In the genomic region with DNA sequence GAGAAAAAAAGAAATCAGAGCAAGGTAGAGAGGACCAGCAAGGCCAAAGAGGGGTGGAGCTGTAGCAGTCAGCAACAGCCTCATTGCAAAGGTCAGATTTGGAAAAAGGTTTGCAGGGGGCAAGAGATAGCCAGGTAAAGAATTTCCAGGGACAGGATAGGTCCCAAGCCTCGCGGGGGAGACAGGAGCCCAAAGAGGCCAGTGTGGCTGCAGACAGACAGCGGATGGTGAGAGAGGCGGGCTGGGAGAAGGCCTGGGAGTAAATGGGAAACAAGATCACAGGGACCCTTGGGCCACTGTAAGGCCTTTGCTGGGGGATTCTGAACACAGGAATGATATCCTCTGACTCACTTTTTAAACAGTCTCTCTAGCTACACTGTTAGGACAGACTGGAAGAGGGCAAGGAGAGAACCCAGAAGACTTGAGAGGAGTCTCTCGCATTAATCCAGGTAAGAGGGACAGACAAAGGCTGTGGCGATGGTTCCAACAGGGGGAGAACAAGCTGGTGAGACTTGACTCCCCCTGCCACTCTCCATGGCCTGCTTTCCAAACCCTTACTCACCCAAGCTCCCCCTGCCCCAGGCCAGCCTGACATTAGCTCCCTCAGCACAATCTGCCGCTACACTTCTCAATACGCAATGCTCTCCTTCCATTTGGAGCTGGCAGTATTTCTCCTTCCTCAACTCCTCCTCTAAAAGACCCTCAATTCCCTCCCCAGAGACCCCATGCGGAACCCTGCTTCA, we compare ENCODE assay signal across 1 cellular context.
TF ChIP-seq lines count a peak whose summit lies in the region.

No MANE protein-coding gene starts in this region.

TF ChIP-seq in SK-N-SH, 30 proteins besides CTCF, POLR2A, EP300 and RAD21 (continued from another document):
- TF ChIP-seq, protein P1, sequence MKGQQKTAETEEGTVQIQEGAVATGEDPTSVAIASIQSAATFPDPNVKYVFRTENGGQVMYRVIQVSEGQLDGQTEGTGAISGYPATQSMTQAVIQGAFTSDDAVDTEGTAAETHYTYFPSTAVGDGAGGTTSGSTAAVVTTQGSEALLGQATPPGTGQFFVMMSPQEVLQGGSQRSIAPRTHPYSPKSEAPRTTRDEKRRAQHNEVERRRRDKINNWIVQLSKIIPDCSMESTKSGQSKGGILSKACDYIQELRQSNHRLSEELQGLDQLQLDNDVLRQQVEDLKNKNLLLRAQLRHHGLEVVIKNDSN (IDR thresholded peaks at IDR 0.05; ENCODE audit: borderline replicate concordance, low read depth): no peak
- TF ChIP-seq, protein P2, sequence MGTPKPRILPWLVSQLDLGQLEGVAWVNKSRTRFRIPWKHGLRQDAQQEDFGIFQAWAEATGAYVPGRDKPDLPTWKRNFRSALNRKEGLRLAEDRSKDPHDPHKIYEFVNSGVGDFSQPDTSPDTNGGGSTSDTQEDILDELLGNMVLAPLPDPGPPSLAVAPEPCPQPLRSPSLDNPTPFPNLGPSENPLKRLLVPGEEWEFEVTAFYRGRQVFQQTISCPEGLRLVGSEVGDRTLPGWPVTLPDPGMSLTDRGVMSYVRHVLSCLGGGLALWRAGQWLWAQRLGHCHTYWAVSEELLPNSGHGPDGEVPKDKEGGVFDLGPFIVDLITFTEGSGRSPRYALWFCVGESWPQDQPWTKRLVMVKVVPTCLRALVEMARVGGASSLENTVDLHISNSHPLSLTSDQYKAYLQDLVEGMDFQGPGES (IDR thresholded peaks at IDR 0.05; ENCODE audit: low read depth, low read length): no peak
- no peak for TF ChIP-seq RCOR1 (IDR thresholded peaks at IDR 0.05; ENCODE audit: low read length)
- TF ChIP-seq FOSL2 (IDR thresholded peaks at IDR 0.05; ENCODE audit: borderline replicate concordance, low read depth): no peak
- TF ChIP-seq, protein P3, sequence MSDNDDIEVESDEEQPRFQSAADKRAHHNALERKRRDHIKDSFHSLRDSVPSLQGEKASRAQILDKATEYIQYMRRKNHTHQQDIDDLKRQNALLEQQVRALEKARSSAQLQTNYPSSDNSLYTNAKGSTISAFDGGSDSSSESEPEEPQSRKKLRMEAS (IDR thresholded peaks at IDR 0.05; ENCODE audit: low read depth): no peak
- TF ChIP-seq MXI1 (IDR thresholded peaks at IDR 0.05; ENCODE audit: low read depth, low read length): no peak
- TF ChIP-seq YY1 (IDR thresholded peaks at IDR 0.05; ENCODE audit: low read depth): no peak
- TF ChIP-seq POLR2AphosphoS5 (IDR thresholded peaks at IDR 0.05; ENCODE audit: low read depth, low read length): no peak
- TF ChIP-seq GATA2 (CRISPR knock-in tag; IDR thresholded peaks at IDR 0.05): no peak
- no peak for TF ChIP-seq NFIC (IDR thresholded peaks at IDR 0.05; ENCODE audit: borderline replicate concordance)
- TF ChIP-seq CHD2 (IDR thresholded peaks at IDR 0.05; ENCODE audit: low read length, partially characterized antibody): no peak
